In the genomic region with DNA sequence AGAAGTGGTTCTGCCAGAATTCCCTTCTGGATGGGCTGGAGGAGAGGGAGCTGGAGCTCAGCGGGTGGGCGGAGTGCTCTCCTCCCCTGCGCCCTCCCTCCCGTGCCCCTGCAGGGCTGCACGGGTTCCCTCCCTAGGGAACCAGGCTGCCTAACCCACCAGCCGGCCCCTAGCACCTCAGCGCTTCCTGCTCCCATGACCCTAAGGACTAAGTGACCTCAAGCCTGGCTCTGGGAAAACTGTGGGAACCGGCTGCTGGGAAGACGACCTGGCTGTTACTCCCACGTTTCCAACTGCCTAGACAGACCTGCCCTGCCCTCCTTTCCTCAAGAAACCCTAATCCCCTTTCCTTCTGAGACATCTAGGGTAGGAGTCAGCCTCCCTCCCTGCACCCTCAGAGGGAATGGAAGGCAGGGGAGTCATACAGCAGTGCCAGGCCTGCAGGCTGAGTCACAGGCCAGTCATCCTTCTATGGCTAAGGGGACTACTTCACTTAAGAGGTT, we compare ENCODE assay signal across 12 cellular contexts. TPM values are rescaled to one million over a fixed set of nuclear protein-coding genes. Genes with fewer than 3 reads are reported as not detected.
DNase-seq lines count a peak whose midpoint lies in the region; ATAC-seq and TF ChIP-seq lines count a peak whose summit lies in the region.
"Had no signal": no experiment of that assay in that cellular context is flagged by ENCODE, and none has a peak within 500 bp of the region (broad histone marks: within the 10 kb centered on the region; RNA-seq: fewer than 3 reads in every experiment).

No MANE protein-coding gene starts in this region.

- H3K9ac ChIP-seq in SK-N-SH, result 0 out of 2 replicates have a peak overlapping the region, but pooled peaks have one; percentile 9

- H3K36me3 ChIP-seq in breast epithelium (no peaks in the 10 kb centered on the region), SK-N-SH (replicated peaks in 1 of 2; ENCODE audit: control insufficient read depth in 1 of 2, insufficient read depth in 2 of 2, low read length in 1 of 2) (no peaks in the 10 kb centered on the region)

- no peaks in the 10 kb centered on the region for H3K4me1 Mint-ChIP-seq in MCF 10A (ENCODE audit: insufficient read depth, unreplicated experiment)
- no peaks in the 10 kb centered on the region for H3K4me1 Mint-ChIP-seq in activated T-cell treated with anti-CD3 and anti-CD28 coated beads, Interleukin-2, amount 50 U/mL, for 72 hours (ENCODE audit: low read depth)
- peaks cover 7% of the 10 kb centered on the region for H3K4me1 Mint-ChIP-seq in mesothelial cell of epicardium
- H3K4me1 Mint-ChIP-seq: activated naive CD4-positive, alpha-beta T cell treated with anti-CD3 and anti-CD28 coated beads, Interleukin-2, amount 50 U/mL, for 24 hours had no signal

- no peaks in the 10 kb centered on the region for H3K79me2 ChIP-seq in SK-N-SH (ENCODE audit: insufficient read depth)

- H3K36me3 Mint-ChIP-seq in MCF 10A (ENCODE audit: insufficient read depth, unreplicated experiment) (no peaks in the 10 kb centered on the region), mesothelial cell of epicardium (no peaks in the 10 kb centered on the region)
- H3K36me3 Mint-ChIP-seq in activated T-cell treated with anti-CD3 and anti-CD28 coated beads, Interleukin-2, amount 50 U/mL, for 72 hours (ENCODE audit: insufficient read depth in 2 of 2), result no peaks in the 10 kb centered on the region
- H3K36me3 Mint-ChIP-seq: activated naive CD4-positive, alpha-beta T cell treated with anti-CD3 and anti-CD28 coated beads, Interleukin-2, amount 50 U/mL, for 24 hours; stimulated activated naive B cell treated with anti-CD40 and anti-IgM and Interleukin-4, amounts not matched to agents 10 μg/mL and 1 μg/mL and 100 μg/mL, for 72 hours had no signal

- no peaks in the 10 kb centered on the region for H4K20me1 ChIP-seq in SK-N-SH (ENCODE audit: insufficient read depth)

- H3K27me3 Mint-ChIP-seq in MCF 10A (ENCODE audit: insufficient read depth, unreplicated experiment), result no peaks in the 10 kb centered on the region
- H3K27me3 Mint-ChIP-seq in activated T-cell treated with anti-CD3 and anti-CD28 coated beads, Interleukin-2, amount 50 U/mL, for 72 hours (ENCODE audit: low read depth), result peaks cover 14% of the 10 kb centered on the region
- peaks cover 23% of the 10 kb centered on the region for H3K27me3 Mint-ChIP-seq in mesothelial cell of epicardium (ENCODE audit: low read depth)

- no peak for TF ChIP-seq CTCF in MCF 10A (IDR thresholded peaks at IDR 0.05; ENCODE audit: unreplicated experiment)
- TF ChIP-seq CTCF in breast epithelium (IDR thresholded peaks at IDR 0.05), result no peak
- no peak for TF ChIP-seq CTCF in SK-N-SH (IDR thresholded peaks at IDR 0.05)
- TF ChIP-seq CTCF in foreskin fibroblast (IDR thresholded peaks at IDR 0.05; ENCODE audit: low read depth, low read length), result no peak
- no peak for TF ChIP-seq CTCF in mesothelial cell of epicardium (IDR thresholded peaks at IDR 0.05; ENCODE audit: unreplicated experiment)

- no peak for TF ChIP-seq EP300 in SK-N-SH (IDR thresholded peaks at IDR 0.05; ENCODE audit: borderline replicate concordance in 1 of 2, low read depth in 1 of 2, low read length in 1 of 2)

- no peaks in the 10 kb centered on the region for H3K9me3 Mint-ChIP-seq in MCF 10A (ENCODE audit: unreplicated experiment)
- no peaks in the 10 kb centered on the region for H3K9me3 Mint-ChIP-seq in activated T-cell treated with anti-CD3 and anti-CD28 coated beads, Interleukin-2, amount 50 U/mL, for 72 hours
- H3K9me3 Mint-ChIP-seq in mesothelial cell of epicardium, result no peaks in the 10 kb centered on the region
- H3K9me3 Mint-ChIP-seq: activated naive CD4-positive, alpha-beta T cell treated with anti-CD3 and anti-CD28 coated beads, Interleukin-2, amount 50 U/mL, for 24 hours; stimulated activated naive B cell treated with anti-CD40 and anti-IgM and Interleukin-4, amounts not matched to agents 10 μg/mL and 1 μg/mL and 100 μg/mL, for 72 hours had no signal

- H2AFZ ChIP-seq in SK-N-SH (ENCODE audit: low read depth), result peak overlapping the region; percentile 17; the same call in 1 of the 2 replicates

- TF ChIP-seq POLR2A in breast epithelium (IDR thresholded peaks at IDR 0.05), result no peak

- no peak for ATAC-seq in activated T-cell treated with anti-CD3 and anti-CD28 coated beads, Interleukin-2, amount 50 U/mL, for 72 hours (replicated peaks in 1 of 2)
- ATAC-seq in HG03045 (IDR thresholded peaks at IDR 0.05; ENCODE audit: unreplicated experiment), result no peak

- H3K9me3 ChIP-seq in breast epithelium, result no peaks in the 10 kb centered on the region
- H3K9me3 ChIP-seq in SK-N-SH, result no peaks in the 10 kb centered on the region

- H3K9me2 ChIP-seq in SK-N-SH, result no peaks in the 10 kb centered on the region

- H3K27me3 ChIP-seq in breast epithelium, result peaks cover 0 to 5% of the 10 kb centered on the region in 2 donors
- H3K27me3 ChIP-seq in SK-N-SH (ENCODE audit: insufficient read depth), result no peaks in the 10 kb centered on the region

- H3K4me2 ChIP-seq in SK-N-SH, result peak overlapping the region; percentile 16; the same call in 1 of the 2 replicates

- TF ChIP-seq RAD21 in SK-N-SH (IDR thresholded peaks at IDR 0.05; ENCODE audit: low read length), result no peak

- H3K4me3 ChIP-seq in breast epithelium (no peak overlapping the region), SK-N-SH (ENCODE audit: low read depth in 2 of 2, low read length in 1 of 2) (no peak overlapping the region), foreskin fibroblast (ENCODE audit: low read depth in 1 of 2, low read length in 2 of 2) (no peak overlapping the region)

- DNase-seq in MCF 10A (ENCODE audit: unreplicated experiment) (peak; percentile 60), breast epithelium (ENCODE audit: low spot score in 2 of 2) (no peak), SK-N-SH (no peak), foreskin fibroblast (peak; percentile 76 to 89), stromal cell of bone marrow (ENCODE audit: low read depth) (peak; percentile 57), mesothelial cell of epicardium (ENCODE audit: low spot score in 2 of 2, unreplicated experiment in 2 of 2) (no peak)
- DNase-seq in activated T-cell treated with anti-CD3 and anti-CD28 coated beads, Interleukin-2, amount 50 U/mL, for 72 hours, result no peak
- DNase-seq: stimulated activated CD4-positive, alpha-beta T cell treated with anti-CD3 and anti-CD28 coated beads, Interleukin-12 subunit alpha, Interleukin-12 subunit beta, amount 100 ng/mL, for 4 hours; stimulated activated naive B cell treated with anti-CD40 and anti-IgM and Interleukin-4, amounts not matched to agents 10 μg/mL and 1 μg/mL and 100 μg/mL, for 72 hours had no signal

- no peak overlapping the region for H3K27ac Mint-ChIP-seq in MCF 10A (ENCODE audit: low read depth, unreplicated experiment)
- no peak overlapping the region for H3K27ac Mint-ChIP-seq in activated T-cell treated with anti-CD3 and anti-CD28 coated beads, Interleukin-2, amount 50 U/mL, for 72 hours
- H3K27ac Mint-ChIP-seq in mesothelial cell of epicardium, result no peak overlapping the region
- H3K27ac Mint-ChIP-seq: activated naive CD4-positive, alpha-beta T cell treated with anti-CD3 and anti-CD28 coated beads, Interleukin-2, amount 50 U/mL, for 24 hours; stimulated activated naive B cell treated with anti-CD40 and anti-IgM and Interleukin-4, amounts not matched to agents 10 μg/mL and 1 μg/mL and 100 μg/mL, for 72 hours had no signal

- no peaks in the 10 kb centered on the region for H3K4me1 ChIP-seq in breast epithelium
- peaks cover 7 to 46% of the 10 kb centered on the region in 2 experiments; a peak in 2 of 4 replicates for H3K4me1 ChIP-seq in SK-N-SH (ENCODE audit: control insufficient read depth in 1 of 2, insufficient read depth in 2 of 2, low read depth in 1 of 2, low read length in 1 of 2)

- H3F3A ChIP-seq in SK-N-SH (replicated peaks; ENCODE audit: insufficient read depth), result peaks cover 6% of the 10 kb centered on the region

- H3K4me3 Mint-ChIP-seq in MCF 10A (ENCODE audit: unreplicated experiment) (no peak overlapping the region), mesothelial cell of epicardium (no peak overlapping the region)
- no peak overlapping the region for H3K4me3 Mint-ChIP-seq in activated T-cell treated with anti-CD3 and anti-CD28 coated beads, Interleukin-2, amount 50 U/mL, for 72 hours
- H3K4me3 Mint-ChIP-seq: activated naive CD4-positive, alpha-beta T cell treated with anti-CD3 and anti-CD28 coated beads, Interleukin-2, amount 50 U/mL, for 24 hours; stimulated activated naive B cell treated with anti-CD40 and anti-IgM and Interleukin-4, amounts not matched to agents 10 μg/mL and 1 μg/mL and 100 μg/mL, for 72 hours had no signal

- POLR2A ChIA-PET in MCF 10A (lab: Yijun Ruan, JAX), result no interaction called here
- POLR2A ChIA-PET in SK-N-SH (lab: Yijun Ruan, JAX), result no interaction called here

- intact Hi-C loops in MCF 10A (cut with micrococcal nuclease), result no loop called here
- intact Hi-C loops in breast epithelium (cut with DNase I; ENCODE audit: low total_unique reads), result loop anchor here (1.0 kb wide), 1 partner anchor 32 kb away; the partner anchor contains the start of gene SLC6A12

- no TSS peak for BruUV-seq in MCF 10A (replicated peaks; lab: Mats Ljungman, UMichigan)

- WGBS in SK-N-SH (ENCODE audit: low lambda C conversion rate), result 50% methylated on average over 6 of the region's 10 CpGs

- H3K27ac ChIP-seq in breast epithelium (no peak overlapping the region), SK-N-SH (ENCODE audit: low read depth in 2 of 2, low read length in 1 of 2) (peak overlapping the region in 1 of 2 experiments; percentile 67; a peak in 2 of 4 replicates)

- CTCF ChIA-PET in MCF 10A (lab: Yijun Ruan, JAX) (no interaction called here), SK-N-SH (lab: Yijun Ruan, JAX) (no interaction called here)

TF ChIP-seq in SK-N-SH, 30 proteins besides CTCF, POLR2A, EP300 and RAD21 (continues in another document):
- TF ChIP-seq SIN3A (IDR thresholded peaks at IDR 0.05; ENCODE audit: borderline replicate concordance, low read depth, low read length) (no peak), TCF12 (IDR thresholded peaks at IDR 0.05) (peak; percentile 38; the same call in 1 of the 2 replicates), RCOR1 (IDR thresholded peaks at IDR 0.05; ENCODE audit: low read length) (no peak), MXI1 (IDR thresholded peaks at IDR 0.05; ENCODE audit: low read depth, low read length) (no peak), POLR2AphosphoS5 (IDR thresholded peaks at IDR 0.05; ENCODE audit: low read depth, low read length) (no peak), ELF1 (IDR thresholded peaks at IDR 0.05) (no peak), GATA2 (CRISPR knock-in tag; IDR thresholded peaks at IDR 0.05) (no peak), TAF1 (IDR thresholded peaks at IDR 0.05; ENCODE audit: borderline replicate concordance, low read depth, low read length) (no peak), NRF1 (IDR thresholded peaks at IDR 0.05; ENCODE audit: low read depth, low read length) (no peak), JUND (IDR thresholded peaks at IDR 0.05) (peak; percentile 66)

RNA-seq across cellular contexts. Expression of gene SLC6A12, which starts 31.5 kb away (rescaled TPM):
- not detected in 2 replicates for total RNA-seq in MCF 10A (2022)
- 1 to 10 TPM in 2 of 3 donors, under 1 TPM in 1; 0.33 to 2.1 (median 1.3) TPM for total RNA-seq in breast epithelium
- polyA plus RNA-seq in SK-N-SH (2012; rRNA removed), result 0.02 and 0.06 TPM in 2 replicates
- 0.08 and 0.14 TPM in 2 replicates for polyA plus RNA-seq in SK-N-SH (2012; cell fraction: cytosol; rRNA removed)
- polyA plus RNA-seq in SK-N-SH (2012; cell fraction: nucleus; rRNA removed), result 0.21 and 0.42 TPM in 2 replicates
- 1 to 10 TPM in 1 of 2 donors, under 1 TPM in 1; 0.70 to 1.3 TPM for total RNA-seq in activated T-cell treated with anti-CD3 and anti-CD28 coated beads, Interleukin-2, amount 50 U/mL, for 72 hours
- 0.29 TPM in 2 of 3 replicates, not detected in the other for total RNA-seq in mesothelial cell of epicardium
- total RNA-seq: OCI-LY7 had no signal

Comparison
In these comparisons a context has a peak if more than half of its experiments do, and no peak if none do; other contexts are left out.
1. DNase-seq: peak in MCF 10A (single experiment), foreskin fibroblast (2 of 2) and stromal cell of bone marrow (single experiment); none in breast epithelium (0 of 2), SK-N-SH (single experiment), activated T-cell treated with anti-CD3 and anti-CD28 coated beads, Interleukin-2, amount 50 U/mL, for 72 hours (0 of 2) and mesothelial cell of epicardium (0 of 2).